In genomic region chr13:94641432-94641941, GRCh38 we compare ENCODE assay signal across 12 cellular contexts. TPM values are rescaled to one million over a fixed set of nuclear protein-coding genes. Genes with fewer than 3 reads are reported as not detected.
DNase-seq lines count a peak whose midpoint lies in the region; ATAC-seq and TF ChIP-seq lines count a peak whose summit lies in the region.
"Had no signal": no experiment of that assay in that cellular context is flagged by ENCODE, and none has a peak within 500 bp of the region (broad histone marks: within the 10 kb centered on the region; RNA-seq: fewer than 3 reads in every experiment).

No MANE protein-coding gene starts in this region.

- 43 to 47% methylated on average over 3 of the region's 3 CpGs for WGBS in tibial nerve, 2 donors
- WGBS in psoas muscle, 3 donors = 28 to 32% (median 31%) methylated on average over 3 of the region's 3 CpGs

- H3K36me3 ChIP-seq in tibial nerve (no peaks in the 10 kb centered on the region), psoas muscle (ENCODE audit: insufficient read depth in 1 of 2, low read depth in 1 of 2) (no peaks in the 10 kb centered on the region)

- ATAC-seq in psoas muscle = no peak
- ATAC-seq: activated CD8-positive, alpha-beta T cell treated with anti-CD3 and anti-CD28 coated beads, Interleukin-2, amount 10 ng/mL, durations not matched to agents 7 days and 5 days had no signal

- no peak overlapping the region for H3K4me3 Mint-ChIP-seq in chondrocyte (ENCODE audit: unreplicated experiment)
- H3K4me3 Mint-ChIP-seq: activated CD8-positive, alpha-beta T cell treated with anti-CD3 and anti-CD28 coated beads, Interleukin-2, amount 10 ng/mL, durations not matched to agents 7 days and 5 days; naive B cell had no signal

- no peaks in the 10 kb centered on the region for H3K27me3 Mint-ChIP-seq in chondrocyte (ENCODE audit: low read depth)

- intact Hi-C loops in psoas muscle (cut with DNase I) = no loop called here

- no peaks in the 10 kb centered on the region for H3K4me1 ChIP-seq in tibial nerve
- H3K4me1 ChIP-seq in psoas muscle = no peaks in the 10 kb centered on the region

- peak; percentile 53 for DNase-seq in ELR (ENCODE audit: low read depth)
- DNase-seq in NCI-H2081 (lab: John Stamatoyannopoulos, UW) = peak; percentile 78 to 91
- no peak for DNase-seq in chondrocyte (ENCODE audit: low spot score)
- DNase-seq in non-pigmented ciliary epithelial cell (ENCODE audit: low read depth) = peak; percentile 64
- no peak for DNase-seq in tibial nerve (ENCODE audit: low spot score in 2 of 2)
- DNase-seq in GOT3 (lab: John Stamatoyannopoulos, UW) = no peak
- DNase-seq in NCI-H82 treated with DMSO at 0.1 percent for 48 hours (lab: John Stamatoyannopoulos, UW; ENCODE audit: unreplicated experiment) = no peak
- no peak for DNase-seq in psoas muscle
- DNase-seq: activated CD8-positive, alpha-beta T cell treated with anti-CD3 and anti-CD28 coated beads, Interleukin-2, amount 10 ng/mL, durations not matched to agents 7 days and 5 days; effector CD8-positive, alpha-beta T cell; naive B cell; NCI-H2171 had no signal

- H3K4me3 ChIP-seq in tibial nerve (no peak overlapping the region), psoas muscle (no peak overlapping the region)

- H3K27me3 ChIP-seq in tibial nerve = no peaks in the 10 kb centered on the region
- H3K27me3 ChIP-seq in psoas muscle (ENCODE audit: insufficient read depth in 3 of 3, low read length in 2 of 3) = no peaks in the 10 kb centered on the region

- peaks cover 5% of the 10 kb centered on the region for H3K9me3 Mint-ChIP-seq in chondrocyte (ENCODE audit: low read depth)

- peaks cover 2% of the 10 kb centered on the region for H3K36me3 Mint-ChIP-seq in chondrocyte (ENCODE audit: low read depth)
- H3K36me3 Mint-ChIP-seq: naive B cell had no signal

- peaks cover 24% of the 10 kb centered on the region for H3K4me1 Mint-ChIP-seq in chondrocyte (ENCODE audit: low read depth)
- H3K4me1 Mint-ChIP-seq: naive B cell had no signal

- no peak for TF ChIP-seq POLR2A in tibial nerve (IDR thresholded peaks at IDR 0.05)

- peak overlapping the region; percentile 87 for H3K27ac Mint-ChIP-seq in chondrocyte (ENCODE audit: unreplicated experiment)
- H3K27ac Mint-ChIP-seq: activated CD8-positive, alpha-beta T cell treated with anti-CD3 and anti-CD28 coated beads, Interleukin-2, amount 10 ng/mL, durations not matched to agents 7 days and 5 days; naive B cell had no signal

- TF ChIP-seq EP300 in tibial nerve (IDR thresholded peaks at IDR 0.05) = no peak

- H3K27ac ChIP-seq in tibial nerve = no peak overlapping the region
- no peak overlapping the region for H3K27ac ChIP-seq in psoas muscle

- TF ChIP-seq CTCF in chondrocyte (IDR thresholded peaks at IDR 0.05) (no peak), tibial nerve (IDR thresholded peaks at IDR 0.05) (no peak), psoas muscle (IDR thresholded peaks at IDR 0.05) (no peak)

- H3K9me3 ChIP-seq in tibial nerve (peaks cover 0 to 8% (median 2%) of the 10 kb centered on the region in 4 donors), psoas muscle (no peaks in the 10 kb centered on the region)

RNA-seq across cellular contexts. Expression of gene GPR180, which starts 39.8 kb away (rescaled TPM):
- total RNA-seq in chondrocyte (11.2 to 14.1 TPM (median 11.7 TPM) in 3 replicates), tibial nerve (1 to 10 TPM; 2.9 to 9.0 (median 5.2) TPM), psoas muscle (1 to 10 TPM; 3.6 to 4.2 (median 4.2) TPM)
- polyA plus RNA-seq in psoas muscle = 1 to 10 TPM; 1.6 to 4.0 (median 3.4) TPM

RNA-seq across cellular contexts. Expression of gene TGDS, which starts 45.5 kb away (rescaled TPM):
- total RNA-seq in chondrocyte (8.4 to 12.6 TPM (median 9.4 TPM) in 3 replicates), tibial nerve (10 to 100 TPM; 10.2 to 14.2 (median 12.3) TPM), psoas muscle (1 to 10 TPM; 3.1 to 3.8 (median 3.3) TPM)
- 1 to 10 TPM; 2.4 to 6.2 (median 4.5) TPM for polyA plus RNA-seq in psoas muscle

Comparison
In these comparisons a context has a peak if more than half of its experiments do, and no peak if none do; other contexts are left out.
1. DNase-seq: peak in ELR (single experiment), NCI-H2081 (2 of 2) and non-pigmented ciliary epithelial cell (single experiment); none in chondrocyte (single experiment), tibial nerve (0 of 2), GOT3 (single experiment), NCI-H82 treated with DMSO at 0.1 percent for 48 hours (single experiment) and psoas muscle (0 of 2).